Comparison of ENCODE assay signal across 9 cellular contexts in genomic region chr3:15330031-15330596, GRCh38. TPM values are rescaled to one million over a fixed set of nuclear protein-coding genes. Genes with fewer than 3 reads are reported as not detected.
DNase-seq lines count a peak whose midpoint lies in the region; ATAC-seq, FAIRE-seq and TF ChIP-seq lines count a peak whose summit lies in the region.
"Had no signal": no experiment of that assay in that cellular context is flagged by ENCODE, and none has a peak within 500 bp of the region (broad histone marks: within the 10 kb centered on the region; RNA-seq: fewer than 3 reads in every experiment).

No MANE protein-coding gene starts in this region.

- H3K9me2 ChIP-seq in SK-N-SH: no peaks in the 10 kb centered on the region

- peak overlapping the region; percentile 86 for H3K4me3 Mint-ChIP-seq in activated naive CD4-positive, alpha-beta T cell treated with anti-CD3 and anti-CD28 coated beads, Interleukin-2, amount 10 ng/mL, durations not matched to agents 7 days and 5 days
- H3K4me3 Mint-ChIP-seq in astrocyte (ENCODE audit: unreplicated experiment): peak overlapping the region; percentile 31

- H3K36me3 ChIP-seq in astrocyte (ENCODE audit: insufficient read depth, low read length): no peaks in the 10 kb centered on the region
- no peaks in the 10 kb centered on the region for H3K36me3 ChIP-seq in vagina
- H3K36me3 ChIP-seq in SK-N-SH (replicated peaks in 1 of 2; ENCODE audit: control insufficient read depth in 1 of 2, insufficient read depth in 2 of 2, low read length in 1 of 2): peaks cover 0 to 4% of the 10 kb centered on the region in 2 experiments

- CTCF ChIA-PET in activated naive CD4-positive, alpha-beta T cell treated with anti-CD3 and anti-CD28 coated beads, Interleukin-2, amount 10 ng/mL, durations not matched to agents 7 days and 5 days (lab: Charles Lee): interaction anchor here (0.9 to 12.6 kb wide), 10 partner anchors 10 to 228 kb away, joined by 3 to 182 read pairs (median 3); no protein-coding TSS in a partner anchor
- CTCF ChIA-PET in SK-N-SH (lab: Yijun Ruan, JAX): interaction anchor here (0.6 to 8.3 kb wide), 7 partner anchors 11 to 1589 kb away, joined by 3 to 59 read pairs (median 4); no protein-coding TSS in a partner anchor

- H3F3A ChIP-seq in SK-N-SH (replicated peaks; ENCODE audit: insufficient read depth): peaks cover 2% of the 10 kb centered on the region

- H3K4me2 ChIP-seq in astrocyte (ENCODE audit: low read length) (peak overlapping the region; percentile 92), SK-N-SH (no peak overlapping the region)

- POLR2A ChIA-PET in SK-N-SH (lab: Yijun Ruan, JAX): no interaction called here

- peak overlapping the region; percentile 9 for H3K4me3 ChIP-seq in astrocyte (ENCODE audit: insufficient read depth, low read depth, low read length)
- peak overlapping the region; percentile 79 to 87 for H3K4me3 ChIP-seq in vagina
- H3K4me3 ChIP-seq in SK-N-SH (ENCODE audit: low read depth in 2 of 2, low read length in 1 of 2): no peak overlapping the region

- H3K4me1 Mint-ChIP-seq in activated naive CD4-positive, alpha-beta T cell treated with anti-CD3 and anti-CD28 coated beads, Interleukin-2, amount 10 ng/mL, durations not matched to agents 7 days and 5 days: peaks cover 80% of the 10 kb centered on the region
- peaks cover 29% of the 10 kb centered on the region for H3K4me1 Mint-ChIP-seq in astrocyte (ENCODE audit: low read depth, unreplicated experiment)

- intact Hi-C loops in vagina (cut with DNase I): loop anchor here (2.0 kb wide), 1 partner anchor 61 kb away; no protein-coding TSS in a partner anchor

- H3K27me3 Mint-ChIP-seq in activated naive CD4-positive, alpha-beta T cell treated with anti-CD3 and anti-CD28 coated beads, Interleukin-2, amount 10 ng/mL, durations not matched to agents 7 days and 5 days: peaks cover 9% of the 10 kb centered on the region
- H3K27me3 Mint-ChIP-seq in astrocyte (ENCODE audit: low read depth, unreplicated experiment): no peaks in the 10 kb centered on the region

- TF ChIP-seq EP300 in SK-N-SH (IDR thresholded peaks at IDR 0.05; ENCODE audit: borderline replicate concordance in 1 of 2, low read depth in 1 of 2, low read length in 1 of 2): no peak

- no peak for TF ChIP-seq CTCF in astrocyte (IDR thresholded peaks at IDR 0.05; ENCODE audit: insufficient read depth, low read depth, low read length)
- no peak for TF ChIP-seq CTCF in vagina (IDR thresholded peaks at IDR 0.05)
- TF ChIP-seq CTCF in SK-N-SH (IDR thresholded peaks at IDR 0.05): no peak

- no peaks in the 10 kb centered on the region for H3K9me3 ChIP-seq in astrocyte (ENCODE audit: insufficient read depth, low read depth, low read length)
- H3K9me3 ChIP-seq in vagina: no peaks in the 10 kb centered on the region
- no peaks in the 10 kb centered on the region for H3K9me3 ChIP-seq in SK-N-SH

- H3K4me1 ChIP-seq in astrocyte (ENCODE audit: insufficient read depth, low read length) (peaks cover 26% of the 10 kb centered on the region), vagina (peaks cover 63% of the 10 kb centered on the region), SK-N-SH (ENCODE audit: control insufficient read depth in 1 of 2, insufficient read depth in 2 of 2, low read depth in 1 of 2, low read length in 1 of 2) (peaks cover 17 to 24% of the 10 kb centered on the region in 2 experiments; a peak in 3 of 4 replicates)

- H4K20me1 ChIP-seq in astrocyte (ENCODE audit: insufficient read depth, low read length) (peaks cover 5% of the 10 kb centered on the region), SK-N-SH (ENCODE audit: insufficient read depth) (no peaks in the 10 kb centered on the region; the same call in 1 of the 2 replicates)

- TF ChIP-seq POLR2A in vagina (IDR thresholded peaks at IDR 0.05): peak in 1 of 2 donors; percentile 17

- H3K27me3 ChIP-seq in astrocyte (ENCODE audit: insufficient read depth, low read length): no peaks in the 10 kb centered on the region
- H3K27me3 ChIP-seq in vagina: no peaks in the 10 kb centered on the region
- H3K27me3 ChIP-seq in SK-N-SH (ENCODE audit: insufficient read depth): no peaks in the 10 kb centered on the region

- TF ChIP-seq RAD21 in SK-N-SH (IDR thresholded peaks at IDR 0.05; ENCODE audit: low read length): no peak

- H3K9ac ChIP-seq in astrocyte (ENCODE audit: low read length) (peak overlapping the region; percentile 90), SK-N-SH (no peak overlapping the region)

- H3K79me2 ChIP-seq in astrocyte (ENCODE audit: insufficient read depth, low read length) (peaks cover 49% of the 10 kb centered on the region), SK-N-SH (ENCODE audit: insufficient read depth) (peaks cover 18% of the 10 kb centered on the region; the same call in 1 of the 2 replicates)

- H3K36me3 Mint-ChIP-seq in activated naive CD4-positive, alpha-beta T cell treated with anti-CD3 and anti-CD28 coated beads, Interleukin-2, amount 10 ng/mL, durations not matched to agents 7 days and 5 days: peaks cover 56% of the 10 kb centered on the region
- H3K36me3 Mint-ChIP-seq in astrocyte (ENCODE audit: low read depth, unreplicated experiment): peaks cover 4% of the 10 kb centered on the region

- no peak for FAIRE-seq in astrocyte (lab: Jason Lieb, UNC)

- ATAC-seq in HG03095 (IDR thresholded peaks at IDR 0.05; ENCODE audit: unreplicated experiment): no peak

- no peak for DNase-seq in activated naive CD4-positive, alpha-beta T cell treated with anti-CD3 and anti-CD28 coated beads, Interleukin-2, amount 10 ng/mL, durations not matched to agents 7 days and 5 days
- DNase-seq in activated naive CD4-positive, alpha-beta T cell treated with Interleukin-2 at 50 U/mL for 16 hours: no peak
- DNase-seq in astrocyte (ENCODE audit: low read depth) (peak; percentile 80), lung microvascular endothelial cell (ENCODE audit: low read depth in 2 of 2) (peak; percentile 42 to 71), vagina (ENCODE audit: extremely low spot score in 2 of 2) (peak in 1 of 2 donors; percentile 97), HK-2 (ENCODE audit: unreplicated experiment) (no peak), SK-N-SH (no peak)
- DNase-seq: retina had no signal

- H3K27ac Mint-ChIP-seq in activated naive CD4-positive, alpha-beta T cell treated with anti-CD3 and anti-CD28 coated beads, Interleukin-2, amount 10 ng/mL, durations not matched to agents 7 days and 5 days: no peak overlapping the region
- no peak overlapping the region for H3K27ac Mint-ChIP-seq in astrocyte (ENCODE audit: unreplicated experiment)

- H2AFZ ChIP-seq in astrocyte (ENCODE audit: low read depth, low read length) (no peak overlapping the region), SK-N-SH (ENCODE audit: low read depth) (no peak overlapping the region)

- H3K27ac ChIP-seq in astrocyte (ENCODE audit: low read depth, low read length) (peak overlapping the region; percentile 12), vagina (peak overlapping the region; percentile 95), SK-N-SH (ENCODE audit: low read depth in 2 of 2, low read length in 1 of 2) (no peak overlapping the region)

- no peaks in the 10 kb centered on the region for H3K9me3 Mint-ChIP-seq in activated naive CD4-positive, alpha-beta T cell treated with anti-CD3 and anti-CD28 coated beads, Interleukin-2, amount 10 ng/mL, durations not matched to agents 7 days and 5 days
- H3K9me3 Mint-ChIP-seq in astrocyte (ENCODE audit: unreplicated experiment): no peaks in the 10 kb centered on the region

- WGBS in SK-N-SH (ENCODE audit: low lambda C conversion rate): 95% methylated on average over 10 of the region's 10 CpGs

TF ChIP-seq in SK-N-SH, 30 proteins besides CTCF, POLR2A, EP300 and RAD21 (continues in another document):
- TF ChIP-seq MAX (IDR thresholded peaks at IDR 0.05; ENCODE audit: low read depth): no peak
- no peak for TF ChIP-seq ZBTB33 (IDR thresholded peaks at IDR 0.05; ENCODE audit: borderline replicate concordance, low read depth)
- TF ChIP-seq RCOR1 (IDR thresholded peaks at IDR 0.05; ENCODE audit: low read length): no peak
- TF ChIP-seq RFX5 (IDR thresholded peaks at IDR 0.05; ENCODE audit: low read length): no peak
- TF ChIP-seq SMC3 (IDR thresholded peaks at IDR 0.05; ENCODE audit: low read depth, low read length): no peak
- TF ChIP-seq, protein P1, sequence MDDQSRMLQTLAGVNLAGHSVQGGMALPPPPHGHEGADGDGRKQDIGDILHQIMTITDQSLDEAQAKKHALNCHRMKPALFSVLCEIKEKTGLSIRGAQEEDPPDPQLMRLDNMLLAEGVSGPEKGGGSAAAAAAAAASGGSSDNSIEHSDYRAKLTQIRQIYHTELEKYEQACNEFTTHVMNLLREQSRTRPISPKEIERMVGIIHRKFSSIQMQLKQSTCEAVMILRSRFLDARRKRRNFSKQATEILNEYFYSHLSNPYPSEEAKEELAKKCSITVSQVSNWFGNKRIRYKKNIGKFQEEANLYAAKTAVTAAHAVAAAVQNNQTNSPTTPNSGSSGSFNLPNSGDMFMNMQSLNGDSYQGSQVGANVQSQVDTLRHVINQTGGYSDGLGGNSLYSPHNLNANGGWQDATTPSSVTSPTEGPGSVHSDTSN (IDR thresholded peaks at IDR 0.05): no peak
- TF ChIP-seq MEF2A (IDR thresholded peaks at IDR 0.05; ENCODE audit: borderline replicate concordance, low read depth): no peak
- no peak for TF ChIP-seq POLR2AphosphoS5 (IDR thresholded peaks at IDR 0.05; ENCODE audit: low read depth, low read length)

RNA-seq across cellular contexts. Expression of gene SH3BP5, which starts 2.3 kb away (rescaled TPM):
- 25.2 and 27.5 TPM in 2 replicates for total RNA-seq in astrocyte
- total RNA-seq in lung microvascular endothelial cell: 42.3 and 43.4 TPM in 2 replicates
- 78.6 TPM for total RNA-seq in vagina
- polyA plus RNA-seq in SK-N-SH (2012; rRNA removed): 29.5 and 32.3 TPM in 2 replicates
- polyA plus RNA-seq in SK-N-SH (2012; cell fraction: cytosol; rRNA removed): 27.5 and 29.2 TPM in 2 replicates
- polyA plus RNA-seq in SK-N-SH (2012; cell fraction: nucleus; rRNA removed): 33.0 and 35.2 TPM in 2 replicates

Comparison
In these comparisons a context has a peak if more than half of its experiments do, and no peak if none do; other contexts are left out.
1. DNase-seq: peak in astrocyte (single experiment) and lung microvascular endothelial cell (2 of 2); none in activated naive CD4-positive, alpha-beta T cell treated with anti-CD3 and anti-CD28 coated beads, Interleukin-2, amount 10 ng/mL, durations not matched to agents 7 days and 5 days (single experiment), activated naive CD4-positive, alpha-beta T cell treated with Interleukin-2 at 50 U/mL for 16 hours (single experiment), HK-2 (single experiment) and SK-N-SH (single experiment).
2. H3K27ac ChIP-seq: peak in astrocyte (single experiment) and vagina (single experiment); none in SK-N-SH (0 of 2).
3. H3K4me3 ChIP-seq: peak in astrocyte (single experiment) and vagina (2 of 2); none in SK-N-SH (0 of 2).